In the genomic region with DNA sequence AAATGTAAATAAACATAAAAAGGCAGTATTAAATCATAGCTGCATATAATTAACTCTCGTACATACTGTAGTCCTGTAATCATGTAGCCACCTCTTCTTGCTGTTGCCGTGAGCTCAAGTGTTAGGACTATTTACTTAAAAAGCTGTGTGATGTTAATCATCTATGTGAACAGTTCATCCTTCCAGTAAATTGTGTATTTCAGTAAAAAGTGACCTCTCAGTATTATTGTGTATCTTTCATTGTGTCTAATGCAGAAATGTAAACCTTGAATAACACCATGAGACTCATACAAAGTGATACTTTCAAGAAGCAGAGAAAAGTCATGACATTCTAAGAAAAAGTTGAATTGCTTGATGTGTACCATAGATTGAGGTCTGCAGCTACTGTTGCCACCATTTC, we compare ENCODE assay signal across 19 cellular contexts.
"Had no signal": no experiment of that assay in that cellular context is flagged by ENCODE, and none has a peak within 500 bp of the region (broad histone marks: within the 10 kb centered on the region; RNA-seq: fewer than 3 reads in every experiment).

No MANE protein-coding gene starts in this region.

- H3K36me3 ChIP-seq: cardiac muscle cell, prostate gland, suprapubic skin had no signal

- H3K27ac Mint-ChIP-seq: immature natural killer cell, type B pancreatic cell had no signal

- H3K27ac ChIP-seq: cardiac muscle cell, esophagus squamous epithelium, prostate gland, spleen, suprapubic skin, VCaP had no signal

- H3K4me3 ChIP-seq: cardiac muscle cell, esophagus squamous epithelium, lung, prostate gland, spleen, suprapubic skin had no signal

- ATAC-seq: left cardiac atrium, sciatic nerve had no signal

- H3K9ac ChIP-seq: SK-N-SH had no signal

- DNase-seq: activated CD4-positive, alpha-beta T cell treated with anti-CD3 and anti-CD28 coated beads for 48 hours; activated effector memory CD4-positive, alpha-beta T cell treated with Interleukin-2 at 50 U/mL for 16 hours; esophagus squamous epithelium; foreskin fibroblast; immature natural killer cell; left cardiac atrium; midbrain; occipital lobe; SK-N-SH; spleen; stimulated activated CD4-positive, alpha-beta T cell treated with anti-CD3 and anti-CD28 coated beads, Interleukin-2, amount 100 ng/mL, for 24 hours; stimulated activated naive CD4-positive, alpha-beta T cell had no signal

- H3K4me1 ChIP-seq: prostate gland had no signal

- H3K9me3 ChIP-seq: prostate gland, SK-N-SH, suprapubic skin had no signal

- H3K4me3 Mint-ChIP-seq: immature natural killer cell, type B pancreatic cell had no signal

- H3K27me3 Mint-ChIP-seq: type B pancreatic cell had no signal

- H3K27me3 ChIP-seq: cardiac muscle cell, esophagus squamous epithelium, spleen, suprapubic skin had no signal

- H3K4me2 ChIP-seq: SK-N-SH had no signal
